In genomic region chr5:150512368-150512747, GRCh38 we compare ENCODE assay signal across 14 cellular contexts. TPM values are rescaled to one million over a fixed set of nuclear protein-coding genes. Genes with fewer than 3 reads are reported as not detected.
A peak's percentile ranks its signal among the peaks of the same experiment; 100 is the strongest.
DNase-seq lines count a peak whose midpoint lies in the region; ATAC-seq, FAIRE-seq and TF ChIP-seq lines count a peak whose summit lies in the region.
"Had no signal": no experiment of that assay in that cellular context is flagged by ENCODE, and none has a peak within 500 bp of the region (broad histone marks: within the 10 kb centered on the region; RNA-seq: fewer than 3 reads in every experiment).

No MANE protein-coding gene starts in this region.

- no peak for TF ChIP-seq CTCF in H1 (IDR thresholded peaks at IDR 0.05; ENCODE audit: control extremely low read depth in 1 of 3, insufficient read depth in 1 of 3, low read depth in 1 of 3, low read length in 3 of 3)
- no peak for TF ChIP-seq CTCF in lower lobe of right lung (IDR thresholded peaks at IDR 0.05)
- TF ChIP-seq CTCF in stomach (IDR thresholded peaks at IDR 0.05), result no peak

- FAIRE-seq in H1 (lab: Jason Lieb, UNC), result no peak

- H3K27me3 ChIP-seq in MG63 (no peaks in the 10 kb centered on the region), H1 (replicated peaks in 1 of 4; ENCODE audit: control insufficient read depth in 3 of 4, extremely low read depth in 1 of 4, insufficient read depth in 3 of 4, low read length in 3 of 4) (no peaks in the 10 kb centered on the region), lower lobe of right lung (ENCODE audit: low read depth) (no peaks in the 10 kb centered on the region), stomach (no peaks in the 10 kb centered on the region)

- H3K4me3 ChIP-seq in MG63 (no peak overlapping the region), H1 (ENCODE audit: extremely low read depth in 1 of 4, insufficient read depth in 2 of 4, low read depth in 3 of 4, low read length in 4 of 4) (no peak overlapping the region), lower lobe of right lung (no peak overlapping the region), stomach (no peak overlapping the region)

- no peak overlapping the region; the same call in 1 of the 2 replicates for H4K8ac ChIP-seq in H1 (ENCODE audit: extremely low read depth, insufficient read depth, low read length)

- TF ChIP-seq EP300 in H1 (IDR thresholded peaks at IDR 0.05; ENCODE audit: borderline replicate concordance in 1 of 2, low read depth in 2 of 2, low read length in 2 of 2) (no peak), stomach (IDR thresholded peaks at IDR 0.05) (no peak)

- H3K23me2 ChIP-seq in H1 (ENCODE audit: low read depth, low read length), result no peaks in the 10 kb centered on the region; the same call in 1 of the 2 replicates

- no peak overlapping the region for H2BK20ac ChIP-seq in H1 (ENCODE audit: low read length)

- WGBS in H1 (ENCODE audit: extremely low coverage in 1 of 2, insufficient coverage in 1 of 2, insufficient read length in 1 of 2, insufficient replicate concordance in 2 of 2, low coverage in 1 of 2, low lambda C conversion rate in 2 of 2, missing lambda C conversion rate in 1 of 2), 2 experiments, result 91% methylated on average over 6 of the region's 6 CpGs; no CpG with 5 or more reads in 1 of the 2 experiments
- WGBS in stomach, 5 donors, result 20 to 37% (median 30%) methylated on average over 6 of the region's 6 CpGs

- peaks cover 53% of the 10 kb centered on the region for H3K79me1 ChIP-seq in H1 (ENCODE audit: low read depth, low read length)

- H3K27ac ChIP-seq in H1 (ENCODE audit: low read depth, low read length), result no peak overlapping the region
- H3K27ac ChIP-seq in lower lobe of right lung, result peak overlapping the region; percentile 78
- H3K27ac ChIP-seq in stomach, result peak overlapping the region; percentile 78 to 87 (median 82)

- POLR2A ChIA-PET in H1 (lab: Charles Lee; ENCODE audit: partially characterized antibody), result interaction anchor here (1.0 to 4.8 kb wide), 6 partner anchors 10 to 63 kb away, joined by 4 to 31 read pairs (median 6); partner anchors contain the start of gene RPS14

- TF ChIP-seq RAD21 in H1 (IDR thresholded peaks at IDR 0.05 in 1 of 2, conservative IDR thresholded peaks at IDR 0.05 in 1 of 2; ENCODE audit: low read depth in 2 of 2, low read length in 2 of 2), result no peak

- no peak overlapping the region for H2BK120ac ChIP-seq in H1 (replicated peaks; ENCODE audit: low read depth, low read length)

- 0 out of 2 replicates have a peak overlapping the region, but pooled peaks have one; percentile 79 for H3K18ac ChIP-seq in H1 (ENCODE audit: extremely low read depth, low read length)

- peaks cover 4 to 93% of the 10 kb centered on the region in 2 experiments; a peak in 3 of 4 replicates for H3K79me2 ChIP-seq in H1 (ENCODE audit: control insufficient read depth in 1 of 2, insufficient read depth in 2 of 2, low read length in 2 of 2)

- CTCF ChIA-PET in H1 (lab: Charles Lee; ENCODE audit: partially characterized antibody), result interaction anchor here (0.9 to 32.0 kb wide), 12 partner anchors 8 to 82 kb away, joined by 3 to 571 read pairs (median 6); partner anchors contain the start of genes NDST1 and RPS14

- no peak overlapping the region for H3K23ac ChIP-seq in H1 (ENCODE audit: insufficient read length)

- H3K56ac ChIP-seq in H1 (replicated peaks; ENCODE audit: insufficient read length, low read depth, low read length), result no peak overlapping the region

- H3K4ac ChIP-seq in H1 (replicated peaks; ENCODE audit: insufficient read length, low read depth, low read length), result no peak overlapping the region

- peak overlapping the region; percentile 79 for H2AK5ac ChIP-seq in H1 (ENCODE audit: low read depth, low read length)

- peak; percentile 78 for DNase-seq in MG63
- no peak for DNase-seq in H1 (ENCODE audit: low read depth in 1 of 2, low spot score in 2 of 2)
- DNase-seq in lower lobe of right lung, result no peak
- DNase-seq in stomach, result peak; percentile 55
- DNase-seq in activated effector memory CD4-positive, alpha-beta T cell treated with anti-CD3 and anti-CD28 coated beads, Interleukin-2, amount 50 U/mL, for 16 hours, result no peak
- DNase-seq: CD8-positive, alpha-beta T cell; foreskin melanocyte; NCI-H446; SHP77; stimulated activated CD4-positive, alpha-beta T cell treated with anti-CD3 and anti-CD28 coated beads, Interleukin-15, amount 100 ng/mL, for 24 hours; stimulated activated naive B cell treated with anti-CD40 and anti-IgM and Interleukin-4, amounts not matched to agents 10 μg/mL and 1 μg/mL and 100 μg/mL, for 72 hours had no signal

- H3K4me2 ChIP-seq in H1 (ENCODE audit: insufficient read depth in 1 of 2, low read depth in 2 of 2, low read length in 2 of 2), result peak overlapping the region; percentile 48 to 53; a peak in 3 of 4 replicates

- intact Hi-C loops in lower lobe of right lung (cut with DNase I), result no loop called here
- intact Hi-C loops in stomach (cut with DNase I; ENCODE audit: low total_unique reads), result no loop called here

- H2BK15ac ChIP-seq in H1 (ENCODE audit: low read length), result 0 out of 2 replicates have a peak overlapping the region, but pooled peaks have one; percentile 89

- H2BK12ac ChIP-seq in H1 (ENCODE audit: low read depth, low read length), result no peak overlapping the region

- peak in 1 of 2 donors; percentile 26 for ATAC-seq in lower lobe of right lung
- no peak for ATAC-seq in GM19467 (IDR thresholded peaks at IDR 0.05; ENCODE audit: unreplicated experiment)
- ATAC-seq in GM18873 (IDR thresholded peaks at IDR 0.05; ENCODE audit: low FRiP score, unreplicated experiment), result no peak
- no peak for ATAC-seq in GM18505 (IDR thresholded peaks at IDR 0.05; ENCODE audit: unreplicated experiment)
- ATAC-seq: CD8-positive, alpha-beta T cell; stimulated activated naive B cell treated with anti-CD40 and anti-IgM and Interleukin-4, amounts not matched to agents 10 μg/mL and 1 μg/mL and 100 μg/mL, for 72 hours had no signal

- no peak for TF ChIP-seq POLR2A in H1 (IDR thresholded peaks at IDR 0.05; ENCODE audit: control extremely low read depth in 1 of 2, low read depth in 2 of 2, low read length in 2 of 2)
- no peak for TF ChIP-seq POLR2A in stomach (IDR thresholded peaks at IDR 0.05)
- no peak for TF ChIP-seq POLR2A in GM18505 (IDR thresholded peaks at IDR 0.05; ENCODE audit: borderline replicate concordance, extremely low read depth, insufficient read depth, insufficient read length)

- no peak overlapping the region for H3K9ac ChIP-seq in H1 (replicated peaks in 1 of 4; ENCODE audit: extremely low read depth in 1 of 4, low read depth in 3 of 4, low read length in 3 of 4)

- no peak overlapping the region for H4K5ac ChIP-seq in H1 (ENCODE audit: insufficient read length, low read depth, low read length)

- no peak overlapping the region for H4K91ac ChIP-seq in H1 (replicated peaks; ENCODE audit: insufficient read length, low read length)

- peaks cover 18 to 32% of the 10 kb centered on the region in 2 experiments for H4K20me1 ChIP-seq in H1 (replicated peaks in 1 of 2; ENCODE audit: control insufficient read depth in 1 of 2, insufficient read depth in 2 of 2, low read length in 2 of 2)

- peaks cover 68% of the 10 kb centered on the region for H3K36me3 ChIP-seq in MG63
- no peaks in the 10 kb centered on the region for H3K36me3 ChIP-seq in H1 (ENCODE audit: control insufficient read depth in 2 of 4, insufficient read depth in 4 of 4, low read length in 3 of 4)
- no peaks in the 10 kb centered on the region for H3K36me3 ChIP-seq in lower lobe of right lung
- no peaks in the 10 kb centered on the region for H3K36me3 ChIP-seq in stomach

- no peak overlapping the region for H3K14ac ChIP-seq in H1 (ENCODE audit: insufficient read length)

- no peak overlapping the region for H2AFZ ChIP-seq in H1 (ENCODE audit: low read length)

- peak overlapping the region; percentile 36; the same call in 1 of the 2 replicates for H2BK5ac ChIP-seq in H1 (ENCODE audit: low read depth, low read length)

- H3K9me3 ChIP-seq in MG63 (no peaks in the 10 kb centered on the region), H1 (ENCODE audit: insufficient read depth in 2 of 2, low read depth in 1 of 2, low read length in 1 of 2) (no peaks in the 10 kb centered on the region), lower lobe of right lung (no peaks in the 10 kb centered on the region), stomach (no peaks in the 10 kb centered on the region)

- H3K4me1 ChIP-seq in H1 (replicated peaks in 1 of 4; ENCODE audit: control insufficient read depth in 3 of 4, insufficient read depth in 4 of 4, low read length in 3 of 4), result peaks cover 21 to 41% (median 29%) of the 10 kb centered on the region in 4 experiments
- peaks cover 98% of the 10 kb centered on the region for H3K4me1 ChIP-seq in lower lobe of right lung
- H3K4me1 ChIP-seq in stomach, result peaks cover 89 to 100% (median 98%) of the 10 kb centered on the region in 4 donors

TF ChIP-seq in H1, 55 proteins besides CTCF, POLR2A, EP300 and RAD21:
- TF ChIP-seq MAFK (IDR thresholded peaks at IDR 0.05; ENCODE audit: low read depth, low read length), result no peak
- no peak for TF ChIP-seq TEAD4 (IDR thresholded peaks at IDR 0.05; ENCODE audit: low read depth, low read length)

RNA-seq across cellular contexts. Expression of gene NDST1, which starts 4.4 kb away (rescaled TPM):
- total RNA-seq in MG63 (2014; rRNA removed; shearing (Covaris generic); ENCODE audit: low replicate concordance), result 101 and 142 TPM in 2 replicates
- total RNA-seq in H1 (2021; fragmentation: NEBNext Ultra II Directional; extraction: Animal tissue kit (Norgen Biotek cat#: 25700)), result 70.1 and 72.0 TPM in 2 replicates
- polyA plus RNA-seq in H1 (2011; rRNA removed), result 27.0 and 37.7 TPM in 2 replicates
- 21.2 TPM for polyA plus RNA-seq in H1 (2011; cell fraction: cytosol; rRNA removed)
- 50.8 TPM for polyA plus RNA-seq in H1 (2011; cell fraction: nucleus; rRNA removed)
- 28.7 to 34.5 TPM (median 31.7 TPM) in 4 replicates for polyA plus RNA-seq in H1 (2012, experiment 1 of 2)
- polyA plus RNA-seq in H1 (2012, experiment 2 of 2), result 30.3 TPM
- 30.1 TPM for polyA plus RNA-seq in H1 (2013, experiment 1 of 2)
- polyA plus RNA-seq in H1 (2013, experiment 2 of 2), result 32.9 TPM
- polyA minus RNA-seq in H1 (2011; rRNA and poly(A)+ RNA removed), result 41.4 and 47.8 TPM in 2 replicates
- 32.1 TPM for polyA minus RNA-seq in H1 (2011; cell fraction: cytosol; rRNA and poly(A)+ RNA removed)
- 37.9 TPM for polyA minus RNA-seq in H1 (2011; cell fraction: nucleus; rRNA and poly(A)+ RNA removed)
- 117 TPM for total RNA-seq in lower lobe of right lung
- total RNA-seq in stomach, result 10 to 100 TPM; 14.2 to 32.9 (median 21.6) TPM
- 10 to 100 TPM in 1 of 3 donors, 1 to 10 TPM in 2; 6.4 to 15.3 (median 7.2) TPM for polyA plus RNA-seq in stomach

Comparison
In these comparisons a context has a peak if more than half of its experiments do, and no peak if none do; other contexts are left out.
1. DNase-seq: peak in MG63 (single experiment) and stomach (single experiment); none in H1 (0 of 2), lower lobe of right lung (single experiment) and activated effector memory CD4-positive, alpha-beta T cell treated with anti-CD3 and anti-CD28 coated beads, Interleukin-2, amount 50 U/mL, for 16 hours (single experiment).